Comparison of ENCODE assay signal across 1 cellular context in the genomic region with DNA sequence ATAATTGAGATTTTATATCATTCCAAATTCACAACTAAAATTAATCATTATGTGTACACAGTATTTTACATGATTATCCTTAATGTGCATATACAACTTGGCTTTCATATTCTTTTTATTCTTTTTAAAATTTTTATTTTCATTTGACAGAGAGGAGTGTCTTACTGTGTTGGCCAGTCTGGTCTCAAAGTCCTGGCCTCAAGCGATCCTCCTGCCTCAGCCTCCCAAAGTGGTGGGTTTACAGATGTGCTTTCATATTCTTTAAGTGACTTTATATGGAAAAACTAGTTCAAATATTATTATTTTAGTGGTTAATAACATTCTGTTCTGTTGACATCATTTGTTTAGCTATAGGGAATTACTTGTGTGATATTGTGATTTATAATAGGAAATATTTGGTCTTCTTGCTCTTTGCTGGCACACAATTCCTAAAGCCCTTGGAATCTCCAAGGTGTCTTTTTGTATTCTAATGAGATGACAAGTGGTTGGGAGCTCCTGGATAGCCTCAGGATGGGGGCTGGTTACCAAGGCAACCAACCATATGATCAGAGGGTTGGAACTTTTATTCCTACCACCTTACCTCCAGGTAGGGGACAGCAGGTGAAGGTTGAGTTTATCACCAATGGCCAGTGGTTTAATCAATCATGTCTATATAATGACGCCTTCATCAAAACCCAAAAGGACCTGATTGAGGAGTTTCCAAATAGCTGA.
TF ChIP-seq lines count a peak whose summit lies in the region.

No MANE protein-coding gene starts in this region.

TF ChIP-seq in GM23338, 12 proteins besides CTCF, POLR2A, EP300 and RAD21 (continued from another document):
- TF ChIP-seq CREB1 (CRISPR knock-in tag; IDR thresholded peaks at IDR 0.05; ENCODE audit: low read depth), result no peak
- TF ChIP-seq STAT1 (IDR thresholded peaks at IDR 0.05; ENCODE audit: unreplicated experiment), result no peak
- TF ChIP-seq EZH2 (IDR thresholded peaks at IDR 0.05; ENCODE audit: low read depth, unreplicated experiment), result no peak
- TF ChIP-seq NANOG (IDR thresholded peaks at IDR 0.05; ENCODE audit: borderline replicate concordance), result no peak
